Comparison of ENCODE assay signal across 28 cellular contexts in the genomic region with DNA sequence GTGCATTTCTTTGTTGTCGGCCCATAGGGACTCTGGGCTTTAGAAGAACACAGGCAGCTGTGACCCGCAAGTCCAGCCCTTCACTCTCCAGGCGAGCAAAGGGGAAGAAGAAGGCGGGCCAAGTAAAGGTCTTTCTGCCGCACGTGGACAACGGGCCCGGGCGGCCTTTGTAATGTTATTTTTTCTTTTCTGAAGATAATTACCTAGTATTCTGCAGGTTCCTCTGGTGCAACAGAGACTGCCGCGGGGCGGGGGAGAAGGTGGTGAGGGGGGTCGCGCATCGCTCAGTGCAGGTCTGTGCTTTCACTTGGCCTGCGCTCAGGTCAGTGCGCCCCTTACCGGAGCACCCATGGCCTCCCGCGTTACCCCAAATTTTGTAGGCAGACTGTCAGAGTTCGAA. TPM values are rescaled to one million over a fixed set of nuclear protein-coding genes. Genes with fewer than 3 reads are reported as not detected.
DNase-seq lines count a peak whose midpoint lies in the region; ATAC-seq and TF ChIP-seq lines count a peak whose summit lies in the region.
"Had no signal": no experiment of that assay in that cellular context is flagged by ENCODE, and none has a peak within 500 bp of the region (broad histone marks: within the 10 kb centered on the region; RNA-seq: fewer than 3 reads in every experiment).

No MANE protein-coding gene starts in this region.

- H4K20me1 ChIP-seq in smooth muscle cell (ENCODE audit: low read depth): no peaks in the 10 kb centered on the region

- peak overlapping the region in 6 of 10 donors; percentile 61 to 96 (median 69) for H3K27ac ChIP-seq in heart right ventricle
- peak overlapping the region; percentile 95 for H3K27ac ChIP-seq in smooth muscle cell (ENCODE audit: low read depth)
- no peak overlapping the region for H3K27ac ChIP-seq in A673 (ENCODE audit: low read depth, low read length, poor library complexity, severe bottlenecking)
- no peak overlapping the region for H3K27ac ChIP-seq in transverse colon
- H3K27ac ChIP-seq: body of pancreas, parathyroid adenoma, Peyer's patch, testis had no signal

- peak overlapping the region in 7 of 10 donors; percentile 10 to 42 (median 37) for H3K4me3 ChIP-seq in heart right ventricle
- peak overlapping the region; percentile 42 for H3K4me3 ChIP-seq in smooth muscle cell
- no peak overlapping the region for H3K4me3 ChIP-seq in A673 (ENCODE audit: low read depth, low read length, poor library complexity, severe bottlenecking)
- no peak overlapping the region for H3K4me3 ChIP-seq in transverse colon
- H3K4me3 ChIP-seq: body of pancreas, Peyer's patch had no signal

- TF ChIP-seq CTCF in heart right ventricle (IDR thresholded peaks at IDR 0.05) (no peak), glutamatergic neuron (IDR thresholded peaks at IDR 0.05; ENCODE audit: partially characterized antibody, unreplicated experiment) (no peak), smooth muscle cell (IDR thresholded peaks at IDR 0.05; ENCODE audit: borderline replicate concordance, insufficient read depth, poor library complexity, severe bottlenecking) (no peak), A673 (conservative IDR thresholded peaks at IDR 0.05; ENCODE audit: low read depth, low read length) (no peak), transverse colon (IDR thresholded peaks at IDR 0.05) (no peak)

- intact Hi-C loops in heart right ventricle (cut with DNase I): loop anchor here in 1 of 10 donors (10.0 kb wide), 1 partner anchor 264 kb away; no protein-coding TSS in a partner anchor
- intact Hi-C loops in Right ventricle myocardium inferior (cut with DNase I): no loop called here
- intact Hi-C loops in A673 (cut with micrococcal nuclease; ENCODE audit: unreplicated experiment): no loop called here
- intact Hi-C loops in transverse colon (cut with DNase I; ENCODE audit: low total_unique reads): no loop called here

- no peaks in the 10 kb centered on the region for H3K9me3 ChIP-seq in heart right ventricle
- H3K9me3 ChIP-seq in smooth muscle cell (replicated peaks; ENCODE audit: low read depth): no peaks in the 10 kb centered on the region
- no peaks in the 10 kb centered on the region for H3K9me3 ChIP-seq in A673 (ENCODE audit: low read depth, low read length, poor library complexity, severe bottlenecking)
- no peaks in the 10 kb centered on the region for H3K9me3 ChIP-seq in transverse colon
- H3K9me3 ChIP-seq: body of pancreas, Peyer's patch, testis had no signal

- peak overlapping the region; percentile 83 for H2AFZ ChIP-seq in smooth muscle cell (ENCODE audit: low read depth)
- H2AFZ ChIP-seq: parathyroid adenoma had no signal

- no peak overlapping the region for H3K27ac Mint-ChIP-seq in glutamatergic neuron (ENCODE audit: unreplicated experiment)
- H3K27ac Mint-ChIP-seq: activated CD4-positive, alpha-beta T cell treated with anti-CD3 and anti-CD28 coated beads, Interleukin-2, amount 10 ng/mL, durations not matched to agents 7 days and 5 days; CD4-positive, CD25-positive, alpha-beta regulatory T cell; natural killer cell treated with Interleukin-12 subunit alpha and Interleukin-12 subunit beta and Interleukin-15 and Interleukin-18, amount 100 ng/mL, for 72 hours; stimulated activated effector memory CD8-positive, alpha-beta T cell treated with anti-CD3 and anti-CD28 coated beads, Interleukin-12 subunit alpha, Interleukin-12 subunit beta, amount 100 ng/mL, for 72 hours had no signal

- H3K4me1 ChIP-seq in heart right ventricle (peaks cover 0 to 44% (median 16%) of the 10 kb centered on the region in 9 donors), smooth muscle cell (ENCODE audit: low read depth) (peaks cover 7% of the 10 kb centered on the region), A673 (ENCODE audit: insufficient read depth, low read length, poor library complexity, severe bottlenecking) (no peaks in the 10 kb centered on the region), transverse colon (peaks cover 0 to 10% (median 8%) of the 10 kb centered on the region in 4 donors)
- H3K4me1 ChIP-seq: parathyroid adenoma, testis had no signal

- H3K36me3 Mint-ChIP-seq in glutamatergic neuron (ENCODE audit: unreplicated experiment): no peaks in the 10 kb centered on the region
- H3K36me3 Mint-ChIP-seq: CD4-positive, CD25-positive, alpha-beta regulatory T cell; natural killer cell treated with Interleukin-12 subunit alpha and Interleukin-12 subunit beta and Interleukin-15 and Interleukin-18, amount 100 ng/mL, for 72 hours had no signal

- H3K27me3 ChIP-seq in heart right ventricle: peaks cover 0 to 93% (median 56%) of the 10 kb centered on the region in 7 donors
- H3K27me3 ChIP-seq in smooth muscle cell (ENCODE audit: low read depth): peaks cover 14% of the 10 kb centered on the region
- H3K27me3 ChIP-seq in A673 (replicated peaks; ENCODE audit: insufficient read depth, low read depth, low read length, poor library complexity): peaks cover 77% of the 10 kb centered on the region
- H3K27me3 ChIP-seq in transverse colon: peaks cover 98% of the 10 kb centered on the region
- H3K27me3 ChIP-seq: testis had no signal

- H3K79me2 ChIP-seq in smooth muscle cell (ENCODE audit: low read depth): peaks cover 42% of the 10 kb centered on the region
- H3K79me2 ChIP-seq: parathyroid adenoma had no signal

- POLR2A ChIA-PET in A673 (lab: Charles Lee; ENCODE audit: low non-redundant PET): no interaction called here

- TF ChIP-seq POLR2A in transverse colon (IDR thresholded peaks at IDR 0.05): no peak

- DNase-seq in heart right ventricle: no peak
- DNase-seq in Right ventricle myocardium inferior (ENCODE audit: missing footprints): no peak
- no peak for DNase-seq in glutamatergic neuron
- peak; percentile 29 for DNase-seq in iPS-NIHi7 (ENCODE audit: extremely low spot score)
- DNase-seq in smooth muscle cell (lab: John Stamatoyannopoulos, UW; ENCODE audit: unreplicated experiment): no peak
- no peak for DNase-seq in A673 (ENCODE audit: low spot score)
- DNase-seq in activated T-cell treated with anti-CD3 and anti-CD28 coated beads for 4 hours: no peak
- DNase-seq in transverse colon: no peak
- DNase-seq: 8988T; activated CD4-positive, alpha-beta T cell treated with anti-CD3 and anti-CD28 coated beads, Interleukin-2, amount 10 ng/mL, durations not matched to agents 7 days and 5 days; activated naive CD4-positive, alpha-beta T cell treated with Interleukin-2 at 50 U/mL for 16 hours; activated T-cell treated with anti-CD3 and anti-CD28 coated beads, Interleukin-2, amount 50 U/mL, for 48 hours; body of pancreas; CD4-positive, CD25-positive, alpha-beta regulatory T cell; cerebellar nuclear complex; DMS 273 treated with DMSO at 0.1 percent for 48 hours; EL; NCI-H1105 treated with DMSO at 0.1 percent for 48 hours; NCI-H2029; NCI-H526; Peyer's patch; stimulated activated CD4-positive, alpha-beta T cell treated with anti-CD3 and anti-CD28 coated beads, Interleukin-4, amount 100 ng/mL, for 24 hours; T1000; testis had no signal

- peaks cover 26% of the 10 kb centered on the region for H3K27me3 Mint-ChIP-seq in glutamatergic neuron (ENCODE audit: unreplicated experiment)

- H3K4me1 Mint-ChIP-seq in glutamatergic neuron (ENCODE audit: low read depth, unreplicated experiment): peaks cover 6% of the 10 kb centered on the region

- no peak for TF ChIP-seq EP300 in transverse colon (IDR thresholded peaks at IDR 0.05; ENCODE audit: low read depth)

- BruUV-seq in A673 (replicated peaks; lab: Mats Ljungman, UMichigan): no TSS peak

- 40 to 43% methylated on average over 21 of the region's 21 CpGs for WGBS in heart right ventricle, 2 donors
- WGBS in smooth muscle cell (ENCODE audit: low lambda C conversion rate): 4% methylated on average over 21 of the region's 21 CpGs
- 14 to 30% methylated on average over 2 to 21 of the region's 21 CpGs for WGBS in transverse colon (ENCODE audit: low coverage in 1 of 2), 2 donors

- in situ Hi-C loops in transverse colon (cut with MboI; ENCODE audit: low pct_ligation_motif_present in 1 of 4, low pct_unique_long_range_greater_than_20kb in 1 of 4, low sequenced_read_pairs in 3 of 4): no loop called here

- H3K9me3 Mint-ChIP-seq in glutamatergic neuron (ENCODE audit: unreplicated experiment): peaks cover 10% of the 10 kb centered on the region
- H3K9me3 Mint-ChIP-seq: natural killer cell treated with Interleukin-12 subunit alpha and Interleukin-12 subunit beta and Interleukin-15 and Interleukin-18, amount 100 ng/mL, for 72 hours had no signal

- peaks cover 5% of the 10 kb centered on the region for H3F3A ChIP-seq in smooth muscle cell (ENCODE audit: low read depth)

- no peaks in the 10 kb centered on the region for H3K36me3 ChIP-seq in heart right ventricle
- no peaks in the 10 kb centered on the region for H3K36me3 ChIP-seq in smooth muscle cell (ENCODE audit: low read depth)
- no peaks in the 10 kb centered on the region for H3K36me3 ChIP-seq in A673 (ENCODE audit: insufficient read depth, low read length, poor library complexity, severe bottlenecking)
- no peaks in the 10 kb centered on the region for H3K36me3 ChIP-seq in transverse colon
- H3K36me3 ChIP-seq: Peyer's patch had no signal

- ATAC-seq in heart right ventricle (peak in 1 of 8 donors; percentile 30), Right ventricle myocardium inferior (no peak)
- ATAC-seq: body of pancreas; natural killer cell treated with Interleukin-12 subunit alpha and Interleukin-12 subunit beta and Interleukin-15 and Interleukin-18, amount 100 ng/mL, for 72 hours had no signal

- no peak overlapping the region for H3K9ac ChIP-seq in smooth muscle cell (ENCODE audit: low read depth)
- H3K9ac ChIP-seq: parathyroid adenoma had no signal

- CTCF ChIA-PET in A673 (lab: Charles Lee): no interaction called here

- peak overlapping the region; percentile 86 for H3K4me2 ChIP-seq in smooth muscle cell

- peak overlapping the region; percentile 66 for H3K4me3 Mint-ChIP-seq in glutamatergic neuron (ENCODE audit: unreplicated experiment)
- H3K4me3 Mint-ChIP-seq: activated CD4-positive, alpha-beta T cell treated with anti-CD3 and anti-CD28 coated beads, Interleukin-2, amount 10 ng/mL, durations not matched to agents 7 days and 5 days; natural killer cell treated with Interleukin-12 subunit alpha and Interleukin-12 subunit beta and Interleukin-15 and Interleukin-18, amount 100 ng/mL, for 72 hours; stimulated activated effector memory CD8-positive, alpha-beta T cell treated with anti-CD3 and anti-CD28 coated beads, Interleukin-12 subunit alpha, Interleukin-12 subunit beta, amount 100 ng/mL, for 72 hours had no signal

RNA-seq across cellular contexts. Expression of a gene that starts 7.1 kb away (rescaled TPM):
- 100 to 1,000 TPM in 8 of 10 donors, 10 to 100 TPM in 2; 94.6 to 186 (median 114) TPM for total RNA-seq in heart right ventricle
- polyA plus RNA-seq in heart right ventricle: 1 to 10 TPM; 3.5 to 5.4 TPM
- total RNA-seq in Right ventricle myocardium inferior: 138 TPM
- 1.2 TPM for total RNA-seq in glutamatergic neuron (ENCODE audit: unreplicated experiment)
- total RNA-seq in smooth muscle cell: 58.4 and 71.1 TPM in 2 replicates
- 4.3 and 5.0 TPM in 2 replicates for polyA plus RNA-seq in smooth muscle cell
- total RNA-seq in A673 (2021): 1.8 TPM in 2 replicates
- total RNA-seq in transverse colon: not detected
- total RNA-seq: body of pancreas; natural killer cell treated with Interleukin-12 subunit alpha and Interleukin-12 subunit beta and Interleukin-15 and Interleukin-18, amount 100 ng/mL, for 72 hours; Peyer's patch had no signal
- polyA plus RNA-seq: adipose tissue had no signal

Comparison
In these comparisons a context has a peak if more than half of its experiments do, and no peak if none do; other contexts are left out.
1. H3K27ac ChIP-seq: peak in heart right ventricle (6 of 10) and smooth muscle cell (single experiment); none in A673 (single experiment) and transverse colon (0 of 4).
2. H3K4me3 ChIP-seq: peak in heart right ventricle (7 of 10) and smooth muscle cell (single experiment); none in A673 (single experiment) and transverse colon (0 of 4).
3. RNA of a gene that starts 7.1 kb away (total RNA-seq): 138 TPM in Right ventricle myocardium inferior (single experiment), 94.6 to 186 TPM in heart right ventricle and 58.4 to 71.1 TPM in smooth muscle cell; 1.8 TPM in A673, 1.2 TPM in glutamatergic neuron (single experiment) and not detected in transverse colon; every median in the first group is over 10 times any median in the second.